Comparison of ENCODE assay signal across 19 cellular contexts in the genomic region with DNA sequence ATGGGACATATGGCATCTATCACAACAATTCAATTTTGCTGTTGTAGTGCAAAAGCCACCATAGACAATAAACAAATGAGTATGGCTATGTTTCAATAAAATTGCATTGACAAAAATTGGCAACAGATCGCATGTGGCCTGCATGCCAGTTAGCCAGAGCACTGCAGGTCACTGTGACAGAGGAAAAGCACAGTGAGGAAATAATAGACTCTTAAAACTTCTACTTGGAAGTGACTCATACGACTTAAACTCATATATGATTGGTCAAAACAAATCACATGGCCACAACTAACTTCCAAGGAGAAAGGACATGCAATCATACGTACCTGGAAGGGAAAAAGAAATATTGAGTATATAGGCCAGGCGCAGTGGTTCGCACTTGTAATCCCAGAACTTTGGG. TPM values are rescaled to one million over a fixed set of nuclear protein-coding genes. Genes with fewer than 3 reads are reported as not detected.
DNase-seq lines count a peak whose midpoint lies in the region; ATAC-seq and TF ChIP-seq lines count a peak whose summit lies in the region.
"Had no signal": no experiment of that assay in that cellular context is flagged by ENCODE, and none has a peak within 500 bp of the region (broad histone marks: within the 10 kb centered on the region; RNA-seq: fewer than 3 reads in every experiment).

No MANE protein-coding gene starts in this region.

- TF ChIP-seq CTCF in Panc1 (IDR thresholded peaks at IDR 0.05) (0 out of 2 replicates have a peak, but pooled peaks have one; percentile 1), fibroblast of pulmonary artery (IDR thresholded peaks at IDR 0.05; ENCODE audit: low read length, missing control alignments) (no peak)

- H3K36me3 ChIP-seq in Panc1 (ENCODE audit: control insufficient read depth, insufficient read depth, low read length) = no peaks in the 10 kb centered on the region
- H3K36me3 ChIP-seq: breast epithelium, SJSA1 had no signal

- no peak for ATAC-seq in Panc1
- no peak for ATAC-seq in activated naive CD4-positive, alpha-beta T cell treated with anti-CD3 and anti-CD28 coated beads, Interleukin-2, amount 50 U/mL, for 72 hours
- ATAC-seq: activated CD4-positive, alpha-beta T cell treated with anti-CD3 and anti-CD28 coated beads for 36 hours; effector memory CD8-positive, alpha-beta T cell; natural killer cell treated with Interleukin-12 subunit alpha and Interleukin-12 subunit beta and Interleukin-15 and Interleukin-18, amount 100 ng/mL, for 72 hours had no signal

- no TSS peak for BruUV-seq in Panc1 (replicated peaks; lab: Mats Ljungman, UMichigan)

- intact Hi-C loops in Panc1 (cut with micrococcal nuclease; ENCODE audit: unreplicated experiment) = no loop called here

- in situ Hi-C loops in Panc1 (cut with HindIII; ENCODE audit: low pct_unique_long_range_greater_than_20kb, low sequenced_read_pairs) = no loop called here

- DNase-seq in NCI-H748 (lab: John Stamatoyannopoulos, UW; ENCODE audit: unreplicated experiment) = peak; percentile 15
- no peak for DNase-seq in NCI-H748 treated with DMSO at 0.1 percent for 48 hours (lab: John Stamatoyannopoulos, UW)
- no peak for DNase-seq in Panc1 (ENCODE audit: low read depth, low spot score)
- peak; percentile 39 for DNase-seq in fibroblast of pulmonary artery (ENCODE audit: low read depth)
- peak in 1 of 49 donors; percentile 19 for DNase-seq in substantia nigra (lab: John Stamatoyannopoulos, UW)
- DNase-seq in activated naive CD4-positive, alpha-beta T cell treated with anti-CD3 and anti-CD28 coated beads, Interleukin-2, amount 50 U/mL, for 72 hours (ENCODE audit: low spot score in 2 of 2) = no peak
- DNase-seq in NCI-H2029 treated with DMSO at 0.1 percent for 48 hours (lab: John Stamatoyannopoulos, UW) = no peak
- no peak for DNase-seq in NCI-H345 (lab: John Stamatoyannopoulos, UW)
- DNase-seq: 8988T; activated CD4-positive, alpha-beta T cell treated with anti-CD3 and anti-CD28 coated beads for 36 hours; effector memory CD8-positive, alpha-beta T cell; NCI-H1436; T-helper 9 cell had no signal

- H3K4me3 ChIP-seq in Panc1 (ENCODE audit: low read depth in 2 of 2, low read length in 2 of 2) = no peak overlapping the region
- H3K4me3 ChIP-seq in fibroblast of pulmonary artery (replicated peaks; ENCODE audit: low read depth, low read length) = no peak overlapping the region
- H3K4me3 ChIP-seq: breast epithelium, SJSA1, tibial nerve had no signal

- H3K27ac Mint-ChIP-seq in activated naive CD4-positive, alpha-beta T cell treated with anti-CD3 and anti-CD28 coated beads, Interleukin-2, amount 50 U/mL, for 72 hours = no peak overlapping the region
- H3K27ac Mint-ChIP-seq: activated CD4-positive, alpha-beta T cell treated with anti-CD3 and anti-CD28 coated beads for 36 hours; activated naive CD4-positive, alpha-beta T cell treated with anti-CD3 and anti-CD28 coated beads, Interleukin-2, amount 50 U/mL, for 24 hours; effector memory CD8-positive, alpha-beta T cell; natural killer cell treated with Interleukin-12 subunit alpha and Interleukin-12 subunit beta and Interleukin-15 and Interleukin-18, amount 100 ng/mL, for 72 hours had no signal

- POLR2A ChIA-PET in Panc1 (lab: Charles Lee) = no interaction called here

- H3K27ac ChIP-seq in Panc1 (ENCODE audit: low read length) (no peak overlapping the region), substantia nigra (ENCODE audit: low read depth, low read length, poor library complexity, severe bottlenecking) (peak overlapping the region; percentile 11)
- H3K27ac ChIP-seq: C4-2B, SJSA1, tibial nerve had no signal

- no peaks in the 10 kb centered on the region for H3K4me1 ChIP-seq in Panc1 (ENCODE audit: control insufficient read depth, insufficient read depth, low read length)
- H3K4me1 ChIP-seq: breast epithelium had no signal

- H3K36me3 Mint-ChIP-seq in activated naive CD4-positive, alpha-beta T cell treated with anti-CD3 and anti-CD28 coated beads, Interleukin-2, amount 50 U/mL, for 72 hours = no peaks in the 10 kb centered on the region
- H3K36me3 Mint-ChIP-seq: natural killer cell treated with Interleukin-12 subunit alpha and Interleukin-12 subunit beta and Interleukin-15 and Interleukin-18, amount 100 ng/mL, for 72 hours had no signal

- CTCF ChIA-PET in Panc1 (lab: Charles Lee) = interaction anchor here (0.9 kb wide), 1 partner anchor 80 kb away, joined by 3 read pairs; no protein-coding TSS in a partner anchor

- H3K27me3 ChIP-seq in Panc1 (ENCODE audit: control insufficient read depth, insufficient read depth, low read length) = no peaks in the 10 kb centered on the region
- H3K27me3 ChIP-seq: breast epithelium, SJSA1, tibial nerve had no signal

- no peaks in the 10 kb centered on the region for H3K9me3 Mint-ChIP-seq in activated naive CD4-positive, alpha-beta T cell treated with anti-CD3 and anti-CD28 coated beads, Interleukin-2, amount 50 U/mL, for 72 hours
- H3K9me3 Mint-ChIP-seq: activated naive CD4-positive, alpha-beta T cell treated with anti-CD3 and anti-CD28 coated beads, Interleukin-2, amount 50 U/mL, for 24 hours; effector memory CD8-positive, alpha-beta T cell; natural killer cell treated with Interleukin-12 subunit alpha and Interleukin-12 subunit beta and Interleukin-15 and Interleukin-18, amount 100 ng/mL, for 72 hours had no signal

- peaks cover 4% of the 10 kb centered on the region; the same call in 1 of the 2 replicates for H3K9me3 ChIP-seq in Panc1 (ENCODE audit: control insufficient read depth, insufficient read depth, low read depth, low read length)
- H3K9me3 ChIP-seq: breast epithelium, SJSA1 had no signal

RNA-seq across cellular contexts. Expression of gene EXOC6B, which starts 44.3 kb away (rescaled TPM):
- total RNA-seq in Panc1 (2021; ENCODE audit: unreplicated experiment) = 23.2 TPM
- 12.4 TPM for polyA plus RNA-seq in Panc1 (2012; ENCODE audit: insufficient read length)
- 10 to 100 TPM in 1 of 2 donors, 1 to 10 TPM in 1; 9.3 to 11.0 TPM for total RNA-seq in activated naive CD4-positive, alpha-beta T cell treated with anti-CD3 and anti-CD28 coated beads, Interleukin-2, amount 50 U/mL, for 72 hours

Comparison
In these comparisons a context has a peak if more than half of its experiments do, and no peak if none do; other contexts are left out.
1. DNase-seq: peak in NCI-H748 (single experiment) and fibroblast of pulmonary artery (single experiment); none in NCI-H748 treated with DMSO at 0.1 percent for 48 hours (single experiment), Panc1 (single experiment), activated naive CD4-positive, alpha-beta T cell treated with anti-CD3 and anti-CD28 coated beads, Interleukin-2, amount 50 U/mL, for 72 hours (0 of 2), NCI-H2029 treated with DMSO at 0.1 percent for 48 hours (single experiment) and NCI-H345 (single experiment).